ENCODE assay signal across 1 cellular context in genomic region chr6:87710090-87710489, GRCh38.
TF ChIP-seq lines count a peak whose summit lies in the region.

No MANE protein-coding gene starts in this region.

TF ChIP-seq in GM12878, 131 proteins besides CTCF, POLR2A, EP300 and RAD21:
- TF ChIP-seq PAX5 (IDR thresholded peaks at IDR 0.05; ENCODE audit: borderline replicate concordance, low read depth, low read length) (no peak), ZNF274 (IDR thresholded peaks at IDR 0.05; ENCODE audit: insufficient read depth, insufficient read length) (no peak), NBN (IDR thresholded peaks at IDR 0.05) (no peak), MTA2 (IDR thresholded peaks at IDR 0.05; ENCODE audit: low read depth) (0 out of 2 replicates have a peak, but pooled peaks have one; percentile 19), JUNB (IDR thresholded peaks at IDR 0.05) (peak; percentile 58), LARP7 (IDR thresholded peaks at IDR 0.05) (no peak), CREM (IDR thresholded peaks at IDR 0.05; ENCODE audit: low read depth) (0 out of 2 replicates have a peak, but pooled peaks have one; percentile 23), IKZF2 (IDR thresholded peaks at IDR 0.05) (peak; percentile 42 to 46; a peak in 2 of 4 replicates), ETV6 (conservative IDR thresholded peaks at IDR 0.05 in 1 of 2, IDR thresholded peaks at IDR 0.05 in 1 of 2; ENCODE audit: borderline replicate concordance in 1 of 2, low read depth in 1 of 2) (0 out of 4 replicates have a peak, but pooled peaks of 1 of the 2 experiments have one; percentile 17), BRCA1 (IDR thresholded peaks at IDR 0.05; ENCODE audit: low read depth, low read length) (no peak), ASH2L (IDR thresholded peaks at IDR 0.05; ENCODE audit: borderline replicate concordance, low read depth) (no peak), SPI1 (IDR thresholded peaks at IDR 0.05; ENCODE audit: borderline replicate concordance, insufficient read depth, low read depth, low read length) (peak; percentile 81), STAT3 (IDR thresholded peaks at IDR 0.05; ENCODE audit: low read depth, low read length) (no peak), ZZZ3 (IDR thresholded peaks at IDR 0.05; ENCODE audit: control insufficient read depth, insufficient read length, low read depth) (no peak), RUNX3 (IDR thresholded peaks at IDR 0.05; ENCODE audit: low read length) (peak; percentile 85), PML (IDR thresholded peaks at IDR 0.05; ENCODE audit: low read length) (no peak), BCL11A (IDR thresholded peaks at IDR 0.05; ENCODE audit: low read depth, low read length) (peak; percentile 61; the same call in 1 of the 2 replicates), EED (IDR thresholded peaks at IDR 0.05; ENCODE audit: low read depth) (peak; percentile 82), TCF12 (IDR thresholded peaks at IDR 0.05; ENCODE audit: low read depth, low read length) (0 out of 2 replicates have a peak, but pooled peaks have one; percentile 50), CHD4 (IDR thresholded peaks at IDR 0.05) (no peak), BHLHE40 (IDR thresholded peaks at IDR 0.05; ENCODE audit: borderline replicate concordance in 1 of 2, low read depth in 2 of 2, low read length in 1 of 2) (0 out of 4 replicates have a peak, but pooled peaks of 1 of the 2 experiments have one; percentile 12), PAX8 (IDR thresholded peaks at IDR 0.05) (no peak), RFX5 (IDR thresholded peaks at IDR 0.05; ENCODE audit: low read depth, low read length) (no peak), NFIC (IDR thresholded peaks at IDR 0.05; ENCODE audit: low read depth, low read length) (peak; percentile 43; the same call in 1 of the 2 replicates), NKRF (conservative IDR thresholded peaks at IDR 0.05) (no peak), IKZF1 (conservative IDR thresholded peaks at IDR 0.05) (peak; percentile 30; the same call in 1 of the 2 replicates)
- TF ChIP-seq, protein P1, sequence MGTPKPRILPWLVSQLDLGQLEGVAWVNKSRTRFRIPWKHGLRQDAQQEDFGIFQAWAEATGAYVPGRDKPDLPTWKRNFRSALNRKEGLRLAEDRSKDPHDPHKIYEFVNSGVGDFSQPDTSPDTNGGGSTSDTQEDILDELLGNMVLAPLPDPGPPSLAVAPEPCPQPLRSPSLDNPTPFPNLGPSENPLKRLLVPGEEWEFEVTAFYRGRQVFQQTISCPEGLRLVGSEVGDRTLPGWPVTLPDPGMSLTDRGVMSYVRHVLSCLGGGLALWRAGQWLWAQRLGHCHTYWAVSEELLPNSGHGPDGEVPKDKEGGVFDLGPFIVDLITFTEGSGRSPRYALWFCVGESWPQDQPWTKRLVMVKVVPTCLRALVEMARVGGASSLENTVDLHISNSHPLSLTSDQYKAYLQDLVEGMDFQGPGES (IDR thresholded peaks at IDR 0.05), result no peak
- TF ChIP-seq, protein P2, sequence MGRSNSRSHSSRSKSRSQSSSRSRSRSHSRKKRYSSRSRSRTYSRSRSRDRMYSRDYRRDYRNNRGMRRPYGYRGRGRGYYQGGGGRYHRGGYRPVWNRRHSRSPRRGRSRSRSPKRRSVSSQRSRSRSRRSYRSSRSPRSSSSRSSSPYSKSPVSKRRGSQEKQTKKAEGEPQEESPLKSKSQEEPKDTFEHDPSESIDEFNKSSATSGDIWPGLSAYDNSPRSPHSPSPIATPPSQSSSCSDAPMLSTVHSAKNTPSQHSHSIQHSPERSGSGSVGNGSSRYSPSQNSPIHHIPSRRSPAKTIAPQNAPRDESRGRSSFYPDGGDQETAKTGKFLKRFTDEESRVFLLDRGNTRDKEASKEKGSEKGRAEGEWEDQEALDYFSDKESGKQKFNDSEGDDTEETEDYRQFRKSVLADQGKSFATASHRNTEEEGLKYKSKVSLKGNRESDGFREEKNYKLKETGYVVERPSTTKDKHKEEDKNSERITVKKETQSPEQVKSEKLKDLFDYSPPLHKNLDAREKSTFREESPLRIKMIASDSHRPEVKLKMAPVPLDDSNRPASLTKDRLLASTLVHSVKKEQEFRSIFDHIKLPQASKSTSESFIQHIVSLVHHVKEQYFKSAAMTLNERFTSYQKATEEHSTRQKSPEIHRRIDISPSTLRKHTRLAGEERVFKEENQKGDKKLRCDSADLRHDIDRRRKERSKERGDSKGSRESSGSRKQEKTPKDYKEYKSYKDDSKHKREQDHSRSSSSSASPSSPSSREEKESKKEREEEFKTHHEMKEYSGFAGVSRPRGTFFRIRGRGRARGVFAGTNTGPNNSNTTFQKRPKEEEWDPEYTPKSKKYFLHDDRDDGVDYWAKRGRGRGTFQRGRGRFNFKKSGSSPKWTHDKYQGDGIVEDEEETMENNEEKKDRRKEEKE (IDR thresholded peaks at IDR 0.05), result no peak
- TF ChIP-seq, protein P3, sequence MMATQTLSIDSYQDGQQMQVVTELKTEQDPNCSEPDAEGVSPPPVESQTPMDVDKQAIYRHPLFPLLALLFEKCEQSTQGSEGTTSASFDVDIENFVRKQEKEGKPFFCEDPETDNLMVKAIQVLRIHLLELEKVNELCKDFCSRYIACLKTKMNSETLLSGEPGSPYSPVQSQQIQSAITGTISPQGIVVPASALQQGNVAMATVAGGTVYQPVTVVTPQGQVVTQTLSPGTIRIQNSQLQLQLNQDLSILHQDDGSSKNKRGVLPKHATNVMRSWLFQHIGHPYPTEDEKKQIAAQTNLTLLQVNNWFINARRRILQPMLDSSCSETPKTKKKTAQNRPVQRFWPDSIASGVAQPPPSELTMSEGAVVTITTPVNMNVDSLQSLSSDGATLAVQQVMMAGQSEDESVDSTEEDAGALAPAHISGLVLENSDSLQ (IDR thresholded peaks at IDR 0.05), result no peak
